8 cellular contexts compared by ENCODE assay signal in the genomic region with DNA sequence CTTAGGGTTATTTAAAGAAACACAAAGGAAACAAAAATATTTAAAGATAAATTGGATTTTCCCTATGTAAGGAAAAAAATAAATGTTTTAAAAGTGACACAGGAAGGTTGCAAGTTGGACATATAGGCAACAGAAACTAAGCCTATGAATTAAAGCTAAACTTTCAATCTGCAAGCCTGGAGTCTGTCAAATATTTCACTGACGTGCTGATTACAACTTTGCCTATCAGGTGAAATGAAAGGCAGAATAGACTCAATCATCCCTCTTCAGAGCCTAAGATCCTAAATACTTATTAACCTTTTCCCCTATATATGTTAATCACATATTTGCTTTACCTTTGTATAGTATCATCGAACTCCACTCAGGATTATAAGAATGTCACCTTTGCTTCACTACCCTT.
"Had no signal": no experiment of that assay in that cellular context is flagged by ENCODE, and none has a peak within 500 bp of the region (broad histone marks: within the 10 kb centered on the region; RNA-seq: fewer than 3 reads in every experiment).

No MANE protein-coding gene starts in this region.

- FAIRE-seq: G401.6, GM12878, GM12891, GM12892, GM18507, GM19239 had no signal

- DNase-seq: GDM1, GF-D8 had no signal

- H3K4me3 ChIP-seq: GM12878 had no signal
